39 cellular contexts compared by ENCODE assay signal in the genomic region with DNA sequence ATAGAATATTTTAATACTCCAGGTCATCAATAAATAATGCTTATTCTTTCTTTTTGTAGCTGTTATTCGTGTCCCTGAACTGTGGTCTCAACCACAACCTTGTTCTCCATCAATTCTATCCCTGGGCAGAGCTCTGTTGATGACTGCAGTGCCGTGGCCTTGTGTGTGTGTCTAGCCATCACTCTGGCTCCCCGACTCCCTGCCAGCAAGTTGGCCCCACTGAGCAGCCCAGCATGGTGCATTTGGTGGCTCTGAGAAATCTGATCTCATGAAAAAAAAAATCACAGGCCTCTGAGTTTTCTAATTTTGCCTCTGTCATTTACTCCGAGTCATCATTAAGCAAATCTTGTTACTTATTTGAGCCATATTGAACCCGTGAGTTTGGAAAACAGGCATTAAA.
"Had no signal": no experiment of that assay in that cellular context is flagged by ENCODE, and none has a peak within 500 bp of the region (broad histone marks: within the 10 kb centered on the region; RNA-seq: fewer than 3 reads in every experiment).

No MANE protein-coding gene starts in this region.

- DNase-seq: activated effector memory CD4-positive, alpha-beta T cell treated with anti-CD3 and anti-CD28 coated beads, Interleukin-2, amount 50 U/mL, for 16 hours; activated effector memory CD4-positive, alpha-beta T cell treated with Interleukin-2 at 50 U/mL for 16 hours; activated gamma-delta T cell; activated gamma-delta T cell treated with Interleukin-2 at 50 U/mL for 16 hours; activated naive CD4-positive, alpha-beta T cell; activated naive CD4-positive, alpha-beta T cell treated with anti-CD3 and anti-CD28 coated beads for 36 hours; activated naive CD4-positive, alpha-beta T cell treated with anti-CD3 and anti-CD28 coated beads, Interleukin-2, amount 10 ng/mL, durations not matched to agents 7 days and 5 days; activated naive CD4-positive, alpha-beta T cell treated with anti-CD3 and anti-CD28 coated beads, Interleukin-2, amount 50 U/mL, for 16 hours; activated naive CD4-positive, alpha-beta T cell treated with Interleukin-2 at 50 U/mL for 16 hours; activated naive CD8-positive, alpha-beta T cell treated with anti-CD3 and anti-CD28 coated beads for 36 hours; activated naive CD8-positive, alpha-beta T cell treated with anti-CD3 and anti-CD28 coated beads, Interleukin-2, amount 10 ng/mL, durations not matched to agents 7 days and 5 days; activated naive CD8-positive, alpha-beta T cell treated with anti-CD3 and anti-CD28 coated beads, Interleukin-2, amount 50 U/mL, for 24 hours; activated T-cell treated with anti-CD3 and anti-CD28 coated beads, Interleukin-2, amount 50 U/mL, for 1 hour; activated T-cell treated with anti-CD3 and anti-CD28 coated beads, Interleukin-2, amount 50 U/mL, for 24 hours; activated T-cell treated with anti-CD3 and anti-CD28 coated beads, Interleukin-2, amount 50 U/mL, for 4 hours; activated T-cell treated with anti-CD3 and anti-CD28 coated beads, Interleukin-2, amount 50 U/mL, for 72 hours; adrenal gland; amniotic stem cell; amygdala; anterior cingulate cortex; aorta; body of pancreas; brain microvascular endothelial cell; caudate nucleus; central memory CD4-positive, alpha-beta T cell; cerebellar nuclear complex had no signal

- H3K36me3 ChIP-seq: adrenal gland, ascending aorta, brain microvascular endothelial cell, breast epithelium, cardiac muscle cell had no signal

- H3K4me3 ChIP-seq: adrenal gland, ascending aorta, body of pancreas, breast epithelium, cardiac muscle cell had no signal

- H3K27ac Mint-ChIP-seq: activated naive CD4-positive, alpha-beta T cell treated with anti-CD3 and anti-CD28 coated beads for 36 hours; activated naive CD4-positive, alpha-beta T cell treated with anti-CD3 and anti-CD28 coated beads, Interleukin-2, amount 10 ng/mL, durations not matched to agents 7 days and 5 days; activated naive CD4-positive, alpha-beta T cell treated with anti-CD3 and anti-CD28 coated beads, Interleukin-2, amount 50 U/mL, for 24 hours; activated naive CD4-positive, alpha-beta T cell treated with anti-CD3 and anti-CD28 coated beads, Interleukin-2, amount 50 U/mL, for 72 hours; activated naive CD8-positive, alpha-beta T cell; activated naive CD8-positive, alpha-beta T cell treated with anti-CD3 and anti-CD28 coated beads for 36 hours; activated naive CD8-positive, alpha-beta T cell treated with anti-CD3 and anti-CD28 coated beads, Interleukin-2, amount 10 ng/mL, durations not matched to agents 7 days and 5 days; activated naive CD8-positive, alpha-beta T cell treated with anti-CD3 and anti-CD28 coated beads, Interleukin-2, amount 50 U/mL, for 24 hours; activated T-cell treated with anti-CD3 and anti-CD28 coated beads, Interleukin-2, amount 50 U/mL, for 24 hours; activated T-cell treated with anti-CD3 and anti-CD28 coated beads, Interleukin-2, amount 50 U/mL, for 72 hours; activated T-helper 1 cell treated with anti-CD3 and anti-CD28 coated beads, Interleukin-12 subunit alpha, Interleukin-12 subunit beta, Interleukin-2, Interleukin-4 antibody, amounts not matched to agents 30 ng/mL and 10 ng/mL and 1 ng/mL, durations not matched to agents 14 hours and 24 hours and 36 hours; activated T-helper 17 cell treated with anti-CD3 and anti-CD28 coated beads, Interleukin-2, amount 50 U/mL, for 72 hours; activated T-helper 2 cell treated with anti-CD3 and anti-CD28 coated beads, Interferon-gamma antibody, Interleukin-2, Interleukin-4, amounts not matched to agents 10 μg/mL and 5 μg/mL and 100 μg/mL, durations not matched to agents 14 hours and 24 hours and 36 hours; brain had no signal

- H3K27me3 Mint-ChIP-seq: activated naive CD4-positive, alpha-beta T cell treated with anti-CD3 and anti-CD28 coated beads, Interleukin-2, amount 10 ng/mL, durations not matched to agents 7 days and 5 days; activated naive CD4-positive, alpha-beta T cell treated with anti-CD3 and anti-CD28 coated beads, Interleukin-2, amount 50 U/mL, for 24 hours; activated naive CD8-positive, alpha-beta T cell; activated naive CD8-positive, alpha-beta T cell treated with anti-CD3 and anti-CD28 coated beads for 36 hours; activated naive CD8-positive, alpha-beta T cell treated with anti-CD3 and anti-CD28 coated beads, Interleukin-2, amount 10 ng/mL, durations not matched to agents 7 days and 5 days; activated naive CD8-positive, alpha-beta T cell treated with anti-CD3 and anti-CD28 coated beads, Interleukin-2, amount 50 U/mL, for 24 hours; activated T-cell treated with anti-CD3 and anti-CD28 coated beads, Interleukin-2, amount 50 U/mL, for 24 hours; activated T-helper 17 cell treated with anti-CD3 and anti-CD28 coated beads, Interleukin-2, amount 50 U/mL, for 72 hours; brain; central memory CD8-positive, alpha-beta T cell had no signal

- H3K27ac ChIP-seq: adrenal gland, ascending aorta, body of pancreas, brain microvascular endothelial cell, breast epithelium, cardiac muscle cell had no signal

- H3K9me3 Mint-ChIP-seq: activated naive CD4-positive, alpha-beta T cell treated with anti-CD3 and anti-CD28 coated beads for 36 hours; activated naive CD4-positive, alpha-beta T cell treated with anti-CD3 and anti-CD28 coated beads, Interleukin-2, amount 10 ng/mL, durations not matched to agents 7 days and 5 days; activated naive CD4-positive, alpha-beta T cell treated with anti-CD3 and anti-CD28 coated beads, Interleukin-2, amount 50 U/mL, for 24 hours; activated naive CD4-positive, alpha-beta T cell treated with anti-CD3 and anti-CD28 coated beads, Interleukin-2, amount 50 U/mL, for 72 hours; activated naive CD8-positive, alpha-beta T cell treated with anti-CD3 and anti-CD28 coated beads for 36 hours; activated naive CD8-positive, alpha-beta T cell treated with anti-CD3 and anti-CD28 coated beads, Interleukin-2, amount 10 ng/mL, durations not matched to agents 7 days and 5 days; activated naive CD8-positive, alpha-beta T cell treated with anti-CD3 and anti-CD28 coated beads, Interleukin-2, amount 50 U/mL, for 24 hours; activated T-cell treated with anti-CD3 and anti-CD28 coated beads, Interleukin-2, amount 50 U/mL, for 24 hours; activated T-cell treated with anti-CD3 and anti-CD28 coated beads, Interleukin-2, amount 50 U/mL, for 4 hours; activated T-cell treated with anti-CD3 and anti-CD28 coated beads, Interleukin-2, amount 50 U/mL, for 72 hours; activated T-helper 1 cell treated with anti-CD3 and anti-CD28 coated beads, Interleukin-12 subunit alpha, Interleukin-12 subunit beta, Interleukin-2, Interleukin-4 antibody, amounts not matched to agents 30 ng/mL and 10 ng/mL and 1 ng/mL, durations not matched to agents 14 hours and 24 hours and 36 hours; activated T-helper 17 cell treated with anti-CD3 and anti-CD28 coated beads, Interleukin-2, amount 50 U/mL, for 72 hours; activated T-helper 2 cell treated with anti-CD3 and anti-CD28 coated beads, Interferon-gamma antibody, Interleukin-2, Interleukin-4, amounts not matched to agents 10 μg/mL and 5 μg/mL and 100 μg/mL, durations not matched to agents 14 hours and 24 hours and 36 hours; central memory CD8-positive, alpha-beta T cell had no signal

- ATAC-seq: activated naive CD4-positive, alpha-beta T cell treated with anti-CD3 and anti-CD28 coated beads, Interleukin-2, amount 50 U/mL, for 72 hours; activated naive CD8-positive, alpha-beta T cell treated with anti-CD3 and anti-CD28 coated beads, Interleukin-2, amount 50 U/mL, for 24 hours; activated T-cell treated with anti-CD3 and anti-CD28 coated beads, Interleukin-2, amount 50 U/mL, for 4 hours; activated T-cell treated with anti-CD3 and anti-CD28 coated beads, Interleukin-2, amount 50 U/mL, for 72 hours; activated T-helper 17 cell treated with anti-CD3 and anti-CD28 coated beads, Interleukin-2, amount 50 U/mL, for 72 hours; body of pancreas had no signal

- H3K27me3 ChIP-seq: adrenal gland, ascending aorta, brain microvascular endothelial cell, breast epithelium, cardiac muscle cell had no signal

- H3K36me3 Mint-ChIP-seq: activated naive CD4-positive, alpha-beta T cell treated with anti-CD3 and anti-CD28 coated beads, Interleukin-2, amount 10 ng/mL, durations not matched to agents 7 days and 5 days; activated naive CD4-positive, alpha-beta T cell treated with anti-CD3 and anti-CD28 coated beads, Interleukin-2, amount 50 U/mL, for 24 hours; activated naive CD4-positive, alpha-beta T cell treated with anti-CD3 and anti-CD28 coated beads, Interleukin-2, amount 50 U/mL, for 72 hours; activated naive CD8-positive, alpha-beta T cell; activated naive CD8-positive, alpha-beta T cell treated with anti-CD3 and anti-CD28 coated beads for 36 hours; activated naive CD8-positive, alpha-beta T cell treated with anti-CD3 and anti-CD28 coated beads, Interleukin-2, amount 10 ng/mL, durations not matched to agents 7 days and 5 days; brain had no signal

- H3K4me1 ChIP-seq: adrenal gland, ascending aorta, body of pancreas, breast epithelium had no signal

- H3K4me3 Mint-ChIP-seq: activated naive CD4-positive, alpha-beta T cell treated with anti-CD3 and anti-CD28 coated beads for 36 hours; activated naive CD4-positive, alpha-beta T cell treated with anti-CD3 and anti-CD28 coated beads, Interleukin-2, amount 10 ng/mL, durations not matched to agents 7 days and 5 days; activated naive CD4-positive, alpha-beta T cell treated with anti-CD3 and anti-CD28 coated beads, Interleukin-2, amount 50 U/mL, for 24 hours; activated naive CD8-positive, alpha-beta T cell; activated naive CD8-positive, alpha-beta T cell treated with anti-CD3 and anti-CD28 coated beads for 36 hours; activated naive CD8-positive, alpha-beta T cell treated with anti-CD3 and anti-CD28 coated beads, Interleukin-2, amount 10 ng/mL, durations not matched to agents 7 days and 5 days; activated naive CD8-positive, alpha-beta T cell treated with anti-CD3 and anti-CD28 coated beads, Interleukin-2, amount 50 U/mL, for 24 hours; activated T-cell treated with anti-CD3 and anti-CD28 coated beads, Interleukin-2, amount 50 U/mL, for 24 hours; activated T-cell treated with anti-CD3 and anti-CD28 coated beads, Interleukin-2, amount 50 U/mL, for 4 hours; activated T-cell treated with anti-CD3 and anti-CD28 coated beads, Interleukin-2, amount 50 U/mL, for 72 hours; activated T-helper 1 cell treated with anti-CD3 and anti-CD28 coated beads, Interleukin-12 subunit alpha, Interleukin-12 subunit beta, Interleukin-2, Interleukin-4 antibody, amounts not matched to agents 30 ng/mL and 10 ng/mL and 1 ng/mL, durations not matched to agents 14 hours and 24 hours and 36 hours; activated T-helper 17 cell treated with anti-CD3 and anti-CD28 coated beads, Interleukin-2, amount 50 U/mL, for 72 hours; brain; central memory CD8-positive, alpha-beta T cell had no signal

- H3K9me3 ChIP-seq: adrenal gland, ascending aorta, body of pancreas, breast epithelium had no signal

- FAIRE-seq: astrocyte, bronchial epithelial cell had no signal

- H3K4me1 Mint-ChIP-seq: activated naive CD4-positive, alpha-beta T cell treated with anti-CD3 and anti-CD28 coated beads, Interleukin-2, amount 10 ng/mL, durations not matched to agents 7 days and 5 days; activated naive CD4-positive, alpha-beta T cell treated with anti-CD3 and anti-CD28 coated beads, Interleukin-2, amount 50 U/mL, for 24 hours; activated naive CD8-positive, alpha-beta T cell treated with anti-CD3 and anti-CD28 coated beads for 36 hours; activated naive CD8-positive, alpha-beta T cell treated with anti-CD3 and anti-CD28 coated beads, Interleukin-2, amount 10 ng/mL, durations not matched to agents 7 days and 5 days; activated naive CD8-positive, alpha-beta T cell treated with anti-CD3 and anti-CD28 coated beads, Interleukin-2, amount 50 U/mL, for 24 hours; activated T-helper 17 cell treated with anti-CD3 and anti-CD28 coated beads, Interleukin-2, amount 50 U/mL, for 72 hours; brain; central memory CD8-positive, alpha-beta T cell had no signal
